ENCODE assay signal across 3 cellular contexts in genomic region chr3:28590216-28590615, GRCh38.
TF ChIP-seq lines count a peak whose summit lies in the region.

No MANE protein-coding gene starts in this region.

TF ChIP-seq in SK-N-SH, 30 proteins besides CTCF, POLR2A, EP300 and RAD21 (continued from another document):
- peak; percentile 33; the same call in 1 of the 2 replicates for TF ChIP-seq USF1 (IDR thresholded peaks at IDR 0.05; ENCODE audit: borderline replicate concordance, low read depth)
- no peak for TF ChIP-seq NRF1 (IDR thresholded peaks at IDR 0.05; ENCODE audit: low read depth, low read length)
- no peak for TF ChIP-seq USF2 (IDR thresholded peaks at IDR 0.05; ENCODE audit: borderline replicate concordance, low read depth, low read length)
- no peak for TF ChIP-seq MEF2A (IDR thresholded peaks at IDR 0.05; ENCODE audit: borderline replicate concordance, low read depth)
- no peak for TF ChIP-seq POLR2AphosphoS5 (IDR thresholded peaks at IDR 0.05; ENCODE audit: low read depth, low read length)
- no peak for TF ChIP-seq IRF3 (IDR thresholded peaks at IDR 0.05; ENCODE audit: low read depth, low read length)

TF ChIP-seq in SK-N-SH treated with all-trans-retinoic acid at 6 μM for 48 hours, 23 proteins besides CTCF, POLR2A, EP300 and RAD21 (continued from another document):
- no peak for TF ChIP-seq RARB (CRISPR knock-in tag; IDR thresholded peaks at IDR 0.05)
- TF ChIP-seq ZNF70 (CRISPR knock-in tag; IDR thresholded peaks at IDR 0.05), result no peak
- TF ChIP-seq CREB5 (CRISPR knock-in tag; IDR thresholded peaks at IDR 0.05; ENCODE audit: low read depth), result no peak
- no peak for TF ChIP-seq ZNF565 (CRISPR knock-in tag; conservative IDR thresholded peaks at IDR 0.05; ENCODE audit: low read depth)
- no peak for TF ChIP-seq ZFP3 (CRISPR knock-in tag; IDR thresholded peaks at IDR 0.05)
- no peak for TF ChIP-seq SNAI2 (CRISPR knock-in tag; IDR thresholded peaks at IDR 0.05)
- TF ChIP-seq TOX (CRISPR knock-in tag; IDR thresholded peaks at IDR 0.05; ENCODE audit: borderline replicate concordance), result no peak
- TF ChIP-seq ARNTL (CRISPR knock-in tag; IDR thresholded peaks at IDR 0.05; ENCODE audit: borderline replicate concordance, low read depth), result no peak
- no peak for TF ChIP-seq OSR1 (CRISPR knock-in tag; IDR thresholded peaks at IDR 0.05)
- TF ChIP-seq TSHZ2 (CRISPR knock-in tag; IDR thresholded peaks at IDR 0.05), result no peak
- no peak for TF ChIP-seq ESRRG (CRISPR knock-in tag; IDR thresholded peaks at IDR 0.05)
- TF ChIP-seq ZNF8 (CRISPR knock-in tag; IDR thresholded peaks at IDR 0.05), result no peak
- no peak for TF ChIP-seq PATZ1 (CRISPR knock-in tag; IDR thresholded peaks at IDR 0.05; ENCODE audit: borderline replicate concordance)
- TF ChIP-seq ZC3H10 (CRISPR knock-in tag; IDR thresholded peaks at IDR 0.05), result no peak
- no peak for TF ChIP-seq POU6F1 (CRISPR knock-in tag; IDR thresholded peaks at IDR 0.05; ENCODE audit: borderline replicate concordance, low read depth)

TF ChIP-seq in GM12878, 131 proteins besides CTCF, POLR2A, EP300 and RAD21 (continued from another document):
- TF ChIP-seq BHLHE40 (IDR thresholded peaks at IDR 0.05; ENCODE audit: borderline replicate concordance in 1 of 2, low read depth in 2 of 2, low read length in 1 of 2), result 0 out of 4 replicates have a peak, but pooled peaks of 1 of the 2 experiments have one; percentile 5
